ENCODE assay signal across 8 cellular contexts in the genomic region with DNA sequence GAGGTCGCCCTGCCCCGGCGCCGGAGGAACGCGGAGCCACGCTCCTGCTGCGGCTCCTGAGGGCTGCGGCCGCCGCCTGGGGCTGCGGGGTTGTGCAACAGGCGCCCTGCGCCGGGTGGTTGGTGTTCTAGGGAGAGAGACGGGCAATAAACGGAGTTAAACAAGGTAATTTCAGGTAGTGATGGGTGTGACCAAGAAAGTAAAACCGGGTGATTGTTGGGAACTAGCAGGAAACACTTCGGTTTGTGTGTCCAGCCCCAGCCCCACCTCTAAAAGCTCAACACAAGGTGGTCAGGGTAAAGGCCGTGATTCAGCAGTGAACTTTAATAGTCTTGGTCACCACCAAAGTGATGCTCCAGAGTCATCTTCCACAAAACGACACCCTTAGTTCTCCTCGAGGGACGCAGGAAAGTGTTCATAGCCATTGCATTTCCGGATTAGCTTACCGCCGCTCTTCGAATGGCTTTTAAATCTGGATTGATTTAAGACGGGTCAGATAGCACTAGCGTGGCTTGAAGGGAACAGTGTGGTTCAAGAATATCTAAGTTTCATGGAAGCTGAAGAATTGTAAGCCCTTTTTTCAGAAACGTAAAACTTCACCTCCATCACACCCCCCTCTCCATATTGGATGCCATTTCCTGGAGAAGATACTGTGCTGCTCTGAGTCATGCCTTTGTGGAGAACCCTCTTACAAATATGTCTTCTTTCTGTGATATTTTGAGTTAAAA. TPM values are rescaled to one million over a fixed set of nuclear protein-coding genes. Genes with fewer than 3 reads are reported as not detected.
DNase-seq lines count a peak whose midpoint lies in the region; ATAC-seq and TF ChIP-seq lines count a peak whose summit lies in the region.

No MANE protein-coding gene starts in this region.

- H3K9ac ChIP-seq in BLaER1: peak overlapping the region; percentile 95
- H3K9ac ChIP-seq in NT2/D1 (ENCODE audit: insufficient read length, low read depth): peak overlapping the region; percentile 100
- H3K9ac ChIP-seq in skeletal muscle satellite cell (ENCODE audit: low read depth, low read length): peak overlapping the region; percentile 91

- H3K9me3 ChIP-seq in BLaER1 (no peaks in the 10 kb centered on the region), NT2/D1 (ENCODE audit: insufficient read depth, low read length) (no peaks in the 10 kb centered on the region), ascending aorta (no peaks in the 10 kb centered on the region), iPS DF 6.9 (ENCODE audit: control insufficient read depth, insufficient read depth, low read length) (no peaks in the 10 kb centered on the region), skeletal muscle satellite cell (replicated peaks; ENCODE audit: low read length) (no peaks in the 10 kb centered on the region)

- H3K4me1 ChIP-seq in BLaER1 (peaks cover 34% of the 10 kb centered on the region), NT2/D1 (ENCODE audit: insufficient read depth, insufficient read length) (no peaks in the 10 kb centered on the region), ascending aorta (peaks cover 0 to 29% of the 10 kb centered on the region in 2 donors), iPS DF 6.9 (ENCODE audit: control insufficient read depth, insufficient read depth, low read length) (0 out of 2 replicates have a peak, but pooled peaks cover 1% of the 10 kb centered on the region), skeletal muscle satellite cell (ENCODE audit: control insufficient read depth, insufficient read depth, low read length) (peaks cover 17% of the 10 kb centered on the region)

- H3K4me3 ChIP-seq in BLaER1 (peak overlapping the region; percentile 90), NT2/D1 (ENCODE audit: insufficient read length, low read depth) (peak overlapping the region; percentile 95), ascending aorta (peak overlapping the region; percentile 91 to 97), iPS DF 6.9 (ENCODE audit: low read length) (peak overlapping the region; percentile 99), skeletal muscle satellite cell (ENCODE audit: low read length) (peak overlapping the region; percentile 84)

- DNase-seq in NT2/D1 (ENCODE audit: low read depth, low spot score) (no peak), ascending aorta (ENCODE audit: low spot score in 2 of 2) (no peak), iPS DF 6.9 (ENCODE audit: low read depth, low spot score) (no peak)
- DNase-seq in activated effector memory CD4-positive, alpha-beta T cell treated with Interleukin-2 at 50 U/mL for 16 hours: no peak

- no CpG with 5 or more reads among the region's 30 CpGs for WGBS in iPS DF 6.9 (ENCODE audit: insufficient coverage, insufficient read length)

- peaks cover 45% of the 10 kb centered on the region for H4K20me1 ChIP-seq in BLaER1

- TF ChIP-seq CTCF in ascending aorta (IDR thresholded peaks at IDR 0.05): no peak

- H3K36me3 ChIP-seq in BLaER1 (peaks cover 11% of the 10 kb centered on the region; the same call in 1 of the 2 replicates), NT2/D1 (ENCODE audit: insufficient read depth, insufficient read length, low read length) (peaks cover 39% of the 10 kb centered on the region), ascending aorta (no peaks in the 10 kb centered on the region), iPS DF 6.9 (ENCODE audit: control insufficient read depth, insufficient read depth, low read length) (no peaks in the 10 kb centered on the region; the same call in 1 of the 2 replicates), skeletal muscle satellite cell (ENCODE audit: insufficient read depth, low read length) (peaks cover 11% of the 10 kb centered on the region)

- H3K27ac ChIP-seq in BLaER1 (peak overlapping the region; percentile 94), ascending aorta (peak overlapping the region; percentile 93 to 99), iPS DF 6.9 (ENCODE audit: low read length) (no peak overlapping the region)

- ATAC-seq in GM18868 (IDR thresholded peaks at IDR 0.05; ENCODE audit: unreplicated experiment): peak; percentile 16
- ATAC-seq in HG03432 (IDR thresholded peaks at IDR 0.05; ENCODE audit: unreplicated experiment): peak; percentile 31

- H3K27me3 ChIP-seq in BLaER1 (no peaks in the 10 kb centered on the region), NT2/D1 (ENCODE audit: insufficient read depth, insufficient read length) (no peaks in the 10 kb centered on the region), ascending aorta (no peaks in the 10 kb centered on the region), iPS DF 6.9 (ENCODE audit: control insufficient read depth, insufficient read depth, low read length) (no peaks in the 10 kb centered on the region), skeletal muscle satellite cell (ENCODE audit: control insufficient read depth, insufficient read depth, low read length) (no peaks in the 10 kb centered on the region)

- intact Hi-C loops in ascending aorta (cut with DNase I): loop anchor here (1.0 to 5.0 kb wide), 8 partner anchors 27 to 709 kb away; a partner anchor contains a TSS

- H3K4me2 ChIP-seq in BLaER1: peak overlapping the region; percentile 81
- H3K4me2 ChIP-seq in skeletal muscle satellite cell (ENCODE audit: low read length): peak overlapping the region; percentile 82

RNA-seq across cellular contexts. Expression of a gene that starts 0.7 kb away (rescaled TPM):
- 32.1 TPM for total RNA-seq in ascending aorta
- total RNA-seq in skeletal muscle satellite cell (2012; rRNA removed): 57.5 and 59.0 TPM in 2 replicates

RNA-seq across cellular contexts. Expression of a gene that starts 24.4 kb away (rescaled TPM):
- total RNA-seq in ascending aorta: not detected
- total RNA-seq in skeletal muscle satellite cell (2012; rRNA removed): not detected in 2 replicates
